In the genomic region with DNA sequence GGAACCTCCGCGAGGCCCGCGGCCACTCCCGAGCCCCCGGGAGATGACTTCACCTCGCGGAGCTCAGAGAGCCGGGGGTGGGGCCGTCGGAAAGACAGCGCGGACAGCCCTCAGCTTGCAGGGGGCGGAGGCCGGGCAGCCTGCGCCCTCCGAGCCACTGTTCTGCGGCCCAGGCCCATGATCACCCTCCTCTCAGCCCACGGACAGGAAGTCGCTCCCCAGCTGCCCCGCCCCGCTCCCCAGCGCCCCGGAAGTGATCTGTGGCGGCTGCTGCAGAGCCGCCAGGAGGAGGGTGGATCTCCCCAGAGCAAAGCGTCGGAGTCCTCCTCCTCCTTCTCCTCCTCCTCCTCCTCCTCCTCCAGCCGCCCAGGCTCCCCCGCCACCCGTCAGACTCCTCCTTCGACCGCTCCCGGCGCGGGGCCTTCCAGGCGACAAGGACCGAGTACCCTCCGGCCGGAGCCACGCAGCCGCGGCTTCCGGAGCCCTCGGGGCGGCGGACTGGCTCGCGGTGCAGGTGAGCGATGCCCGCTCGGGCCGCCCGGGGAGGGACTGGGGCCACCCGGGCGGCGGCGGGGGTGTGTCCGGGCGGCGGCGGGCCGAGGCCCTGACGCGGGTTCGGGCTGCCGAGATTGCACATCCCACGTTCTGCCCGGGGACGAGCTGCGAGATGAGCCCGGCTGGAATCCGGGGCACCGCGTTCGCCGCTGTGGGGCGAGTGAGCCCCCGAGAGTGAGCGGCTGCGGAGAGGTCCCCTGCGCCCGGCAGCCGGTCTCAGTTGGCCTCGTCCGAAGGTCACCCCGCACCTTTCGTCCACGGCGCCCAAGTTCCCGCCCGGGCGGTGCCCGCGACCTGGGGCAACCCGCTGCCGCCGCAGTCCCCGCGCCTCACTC, we compare ENCODE assay signal across 1 cellular context.
A peak's percentile ranks its signal among the peaks of the same experiment; 100 is the strongest.
TF ChIP-seq lines count a peak whose summit lies in the region.

A gene with protein sequence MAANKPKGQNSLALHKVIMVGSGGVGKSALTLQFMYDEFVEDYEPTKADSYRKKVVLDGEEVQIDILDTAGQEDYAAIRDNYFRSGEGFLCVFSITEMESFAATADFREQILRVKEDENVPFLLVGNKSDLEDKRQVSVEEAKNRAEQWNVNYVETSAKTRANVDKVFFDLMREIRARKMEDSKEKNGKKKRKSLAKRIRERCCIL (plus strand): TSS at position 261 of the 890 bp plus-strand sequence. CDS start 63,096 bp downstream, outside the sequence.

TF ChIP-seq in GM12878, 131 proteins besides CTCF, POLR2A, EP300 and RAD21 (continued from another document and continues in another):
- TF ChIP-seq HCFC1 (IDR thresholded peaks at IDR 0.05; ENCODE audit: low read length) (peak; percentile 59; the same call in 1 of the 2 replicates), IRF4 (IDR thresholded peaks at IDR 0.05; ENCODE audit: low read depth, low read length) (no peak), EED (IDR thresholded peaks at IDR 0.05; ENCODE audit: low read depth) (no peak; the same call in 1 of the 2 replicates), WRNIP1 (IDR thresholded peaks at IDR 0.05; ENCODE audit: borderline replicate concordance, low read depth, low read length) (no peak), NR2C1 (IDR thresholded peaks at IDR 0.05) (peak; percentile 98), BACH1 (IDR thresholded peaks at IDR 0.05; ENCODE audit: borderline replicate concordance) (peak; percentile 71), ZNF622 (IDR thresholded peaks at IDR 0.05) (no peak), KAT2A (conservative IDR thresholded peaks at IDR 0.05; ENCODE audit: control insufficient read depth, low read depth, low read length) (no peak), PAX5 (IDR thresholded peaks at IDR 0.05; ENCODE audit: borderline replicate concordance, low read depth, low read length) (no peak), TBL1XR1 (IDR thresholded peaks at IDR 0.05; ENCODE audit: low read depth, low read length) (peak; percentile 43; the same call in 1 of the 2 replicates), POLR2AphosphoS5 (IDR thresholded peaks at IDR 0.05; ENCODE audit: low read length) (peak; percentile 92), NFIC (IDR thresholded peaks at IDR 0.05; ENCODE audit: low read depth, low read length) (no peak), MYC (IDR thresholded peaks at IDR 0.05; ENCODE audit: insufficient read depth, insufficient read length, insufficient replicate concordance, low read length, severe bottlenecking) (no peak), SIX5 (IDR thresholded peaks at IDR 0.05; ENCODE audit: low read depth, low read length, severe bottlenecking) (peak; percentile 46), CBX5 (IDR thresholded peaks at IDR 0.05; ENCODE audit: low read depth) (no peak), TCF12 (IDR thresholded peaks at IDR 0.05; ENCODE audit: low read depth, low read length) (0 out of 2 replicates have a peak, but pooled peaks have one; percentile 56), MTA2 (IDR thresholded peaks at IDR 0.05; ENCODE audit: low read depth) (peak; percentile 81), SUPT20H (IDR thresholded peaks at IDR 0.05; ENCODE audit: borderline replicate concordance, control insufficient read depth, low read depth, low read length) (no peak), PML (IDR thresholded peaks at IDR 0.05; ENCODE audit: low read length) (peak; percentile 89)
- TF ChIP-seq, protein P1, sequence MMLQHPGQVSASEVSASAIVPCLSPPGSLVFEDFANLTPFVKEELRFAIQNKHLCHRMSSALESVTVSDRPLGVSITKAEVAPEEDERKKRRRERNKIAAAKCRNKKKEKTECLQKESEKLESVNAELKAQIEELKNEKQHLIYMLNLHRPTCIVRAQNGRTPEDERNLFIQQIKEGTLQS (IDR thresholded peaks at IDR 0.05; ENCODE audit: borderline replicate concordance, extremely low read depth, low read depth, low read length) = no peak
- TF ChIP-seq, protein P2, sequence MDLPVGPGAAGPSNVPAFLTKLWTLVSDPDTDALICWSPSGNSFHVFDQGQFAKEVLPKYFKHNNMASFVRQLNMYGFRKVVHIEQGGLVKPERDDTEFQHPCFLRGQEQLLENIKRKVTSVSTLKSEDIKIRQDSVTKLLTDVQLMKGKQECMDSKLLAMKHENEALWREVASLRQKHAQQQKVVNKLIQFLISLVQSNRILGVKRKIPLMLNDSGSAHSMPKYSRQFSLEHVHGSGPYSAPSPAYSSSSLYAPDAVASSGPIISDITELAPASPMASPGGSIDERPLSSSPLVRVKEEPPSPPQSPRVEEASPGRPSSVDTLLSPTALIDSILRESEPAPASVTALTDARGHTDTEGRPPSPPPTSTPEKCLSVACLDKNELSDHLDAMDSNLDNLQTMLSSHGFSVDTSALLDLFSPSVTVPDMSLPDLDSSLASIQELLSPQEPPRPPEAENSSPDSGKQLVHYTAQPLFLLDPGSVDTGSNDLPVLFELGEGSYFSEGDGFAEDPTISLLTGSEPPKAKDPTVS (IDR thresholded peaks at IDR 0.05; ENCODE audit: low read depth, low read length) = no peak
- TF ChIP-seq, protein P3, sequence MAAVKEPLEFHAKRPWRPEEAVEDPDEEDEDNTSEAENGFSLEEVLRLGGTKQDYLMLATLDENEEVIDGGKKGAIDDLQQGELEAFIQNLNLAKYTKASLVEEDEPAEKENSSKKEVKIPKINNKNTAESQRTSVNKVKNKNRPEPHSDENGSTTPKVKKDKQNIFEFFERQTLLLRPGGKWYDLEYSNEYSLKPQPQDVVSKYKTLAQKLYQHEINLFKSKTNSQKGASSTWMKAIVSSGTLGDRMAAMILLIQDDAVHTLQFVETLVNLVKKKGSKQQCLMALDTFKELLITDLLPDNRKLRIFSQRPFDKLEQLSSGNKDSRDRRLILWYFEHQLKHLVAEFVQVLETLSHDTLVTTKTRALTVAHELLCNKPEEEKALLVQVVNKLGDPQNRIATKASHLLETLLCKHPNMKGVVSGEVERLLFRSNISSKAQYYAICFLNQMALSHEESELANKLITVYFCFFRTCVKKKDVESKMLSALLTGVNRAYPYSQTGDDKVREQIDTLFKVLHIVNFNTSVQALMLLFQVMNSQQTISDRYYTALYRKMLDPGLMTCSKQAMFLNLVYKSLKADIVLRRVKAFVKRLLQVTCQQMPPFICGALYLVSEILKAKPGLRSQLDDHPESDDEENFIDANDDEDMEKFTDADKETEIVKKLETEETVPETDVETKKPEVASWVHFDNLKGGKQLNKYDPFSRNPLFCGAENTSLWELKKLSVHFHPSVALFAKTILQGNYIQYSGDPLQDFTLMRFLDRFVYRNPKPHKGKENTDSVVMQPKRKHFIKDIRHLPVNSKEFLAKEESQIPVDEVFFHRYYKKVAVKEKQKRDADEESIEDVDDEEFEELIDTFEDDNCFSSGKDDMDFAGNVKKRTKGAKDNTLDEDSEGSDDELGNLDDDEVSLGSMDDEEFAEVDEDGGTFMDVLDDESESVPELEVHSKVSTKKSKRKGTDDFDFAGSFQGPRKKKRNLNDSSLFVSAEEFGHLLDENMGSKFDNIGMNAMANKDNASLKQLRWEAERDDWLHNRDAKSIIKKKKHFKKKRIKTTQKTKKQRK (IDR thresholded peaks at IDR 0.05; ENCODE audit: low read depth, low read length) = no peak
- TF ChIP-seq, protein P4, sequence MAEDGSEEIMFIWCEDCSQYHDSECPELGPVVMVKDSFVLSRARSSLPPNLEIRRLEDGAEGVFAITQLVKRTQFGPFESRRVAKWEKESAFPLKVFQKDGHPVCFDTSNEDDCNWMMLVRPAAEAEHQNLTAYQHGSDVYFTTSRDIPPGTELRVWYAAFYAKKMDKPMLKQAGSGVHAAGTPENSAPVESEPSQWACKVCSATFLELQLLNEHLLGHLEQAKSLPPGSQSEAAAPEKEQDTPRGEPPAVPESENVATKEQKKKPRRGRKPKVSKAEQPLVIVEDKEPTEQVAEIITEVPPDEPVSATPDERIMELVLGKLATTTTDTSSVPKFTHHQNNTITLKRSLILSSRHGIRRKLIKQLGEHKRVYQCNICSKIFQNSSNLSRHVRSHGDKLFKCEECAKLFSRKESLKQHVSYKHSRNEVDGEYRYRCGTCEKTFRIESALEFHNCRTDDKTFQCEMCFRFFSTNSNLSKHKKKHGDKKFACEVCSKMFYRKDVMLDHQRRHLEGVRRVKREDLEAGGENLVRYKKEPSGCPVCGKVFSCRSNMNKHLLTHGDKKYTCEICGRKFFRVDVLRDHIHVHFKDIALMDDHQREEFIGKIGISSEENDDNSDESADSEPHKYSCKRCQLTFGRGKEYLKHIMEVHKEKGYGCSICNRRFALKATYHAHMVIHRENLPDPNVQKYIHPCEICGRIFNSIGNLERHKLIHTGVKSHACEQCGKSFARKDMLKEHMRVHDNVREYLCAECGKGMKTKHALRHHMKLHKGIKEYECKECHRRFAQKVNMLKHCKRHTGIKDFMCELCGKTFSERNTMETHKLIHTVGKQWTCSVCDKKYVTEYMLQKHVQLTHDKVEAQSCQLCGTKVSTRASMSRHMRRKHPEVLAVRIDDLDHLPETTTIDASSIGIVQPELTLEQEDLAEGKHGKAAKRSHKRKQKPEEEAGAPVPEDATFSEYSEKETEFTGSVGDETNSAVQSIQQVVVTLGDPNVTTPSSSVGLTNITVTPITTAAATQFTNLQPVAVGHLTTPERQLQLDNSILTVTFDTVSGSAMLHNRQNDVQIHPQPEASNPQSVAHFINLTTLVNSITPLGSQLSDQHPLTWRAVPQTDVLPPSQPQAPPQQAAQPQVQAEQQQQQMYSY (CRISPR knock-in tag; IDR thresholded peaks at IDR 0.05) = no peak
- TF ChIP-seq, protein P5, sequence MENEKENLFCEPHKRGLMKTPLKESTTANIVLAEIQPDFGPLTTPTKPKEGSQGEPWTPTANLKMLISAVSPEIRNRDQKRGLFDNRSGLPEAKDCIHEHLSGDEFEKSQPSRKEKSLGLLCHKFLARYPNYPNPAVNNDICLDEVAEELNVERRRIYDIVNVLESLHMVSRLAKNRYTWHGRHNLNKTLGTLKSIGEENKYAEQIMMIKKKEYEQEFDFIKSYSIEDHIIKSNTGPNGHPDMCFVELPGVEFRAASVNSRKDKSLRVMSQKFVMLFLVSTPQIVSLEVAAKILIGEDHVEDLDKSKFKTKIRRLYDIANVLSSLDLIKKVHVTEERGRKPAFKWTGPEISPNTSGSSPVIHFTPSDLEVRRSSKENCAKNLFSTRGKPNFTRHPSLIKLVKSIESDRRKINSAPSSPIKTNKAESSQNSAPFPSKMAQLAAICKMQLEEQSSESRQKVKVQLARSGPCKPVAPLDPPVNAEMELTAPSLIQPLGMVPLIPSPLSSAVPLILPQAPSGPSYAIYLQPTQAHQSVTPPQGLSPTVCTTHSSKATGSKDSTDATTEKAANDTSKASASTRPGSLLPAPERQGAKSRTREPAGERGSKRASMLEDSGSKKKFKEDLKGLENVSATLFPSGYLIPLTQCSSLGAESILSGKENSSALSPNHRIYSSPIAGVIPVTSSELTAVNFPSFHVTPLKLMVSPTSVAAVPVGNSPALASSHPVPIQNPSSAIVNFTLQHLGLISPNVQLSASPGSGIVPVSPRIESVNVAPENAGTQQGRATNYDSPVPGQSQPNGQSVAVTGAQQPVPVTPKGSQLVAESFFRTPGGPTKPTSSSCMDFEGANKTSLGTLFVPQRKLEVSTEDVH (IDR thresholded peaks at IDR 0.05; ENCODE audit: low read depth, partially characterized antibody) = no peak
- TF ChIP-seq, protein P6, sequence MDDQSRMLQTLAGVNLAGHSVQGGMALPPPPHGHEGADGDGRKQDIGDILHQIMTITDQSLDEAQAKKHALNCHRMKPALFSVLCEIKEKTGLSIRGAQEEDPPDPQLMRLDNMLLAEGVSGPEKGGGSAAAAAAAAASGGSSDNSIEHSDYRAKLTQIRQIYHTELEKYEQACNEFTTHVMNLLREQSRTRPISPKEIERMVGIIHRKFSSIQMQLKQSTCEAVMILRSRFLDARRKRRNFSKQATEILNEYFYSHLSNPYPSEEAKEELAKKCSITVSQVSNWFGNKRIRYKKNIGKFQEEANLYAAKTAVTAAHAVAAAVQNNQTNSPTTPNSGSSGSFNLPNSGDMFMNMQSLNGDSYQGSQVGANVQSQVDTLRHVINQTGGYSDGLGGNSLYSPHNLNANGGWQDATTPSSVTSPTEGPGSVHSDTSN (IDR thresholded peaks at IDR 0.05; ENCODE audit: insufficient replicate concordance, low read depth, low read length) = no peak
- TF ChIP-seq, protein P7, sequence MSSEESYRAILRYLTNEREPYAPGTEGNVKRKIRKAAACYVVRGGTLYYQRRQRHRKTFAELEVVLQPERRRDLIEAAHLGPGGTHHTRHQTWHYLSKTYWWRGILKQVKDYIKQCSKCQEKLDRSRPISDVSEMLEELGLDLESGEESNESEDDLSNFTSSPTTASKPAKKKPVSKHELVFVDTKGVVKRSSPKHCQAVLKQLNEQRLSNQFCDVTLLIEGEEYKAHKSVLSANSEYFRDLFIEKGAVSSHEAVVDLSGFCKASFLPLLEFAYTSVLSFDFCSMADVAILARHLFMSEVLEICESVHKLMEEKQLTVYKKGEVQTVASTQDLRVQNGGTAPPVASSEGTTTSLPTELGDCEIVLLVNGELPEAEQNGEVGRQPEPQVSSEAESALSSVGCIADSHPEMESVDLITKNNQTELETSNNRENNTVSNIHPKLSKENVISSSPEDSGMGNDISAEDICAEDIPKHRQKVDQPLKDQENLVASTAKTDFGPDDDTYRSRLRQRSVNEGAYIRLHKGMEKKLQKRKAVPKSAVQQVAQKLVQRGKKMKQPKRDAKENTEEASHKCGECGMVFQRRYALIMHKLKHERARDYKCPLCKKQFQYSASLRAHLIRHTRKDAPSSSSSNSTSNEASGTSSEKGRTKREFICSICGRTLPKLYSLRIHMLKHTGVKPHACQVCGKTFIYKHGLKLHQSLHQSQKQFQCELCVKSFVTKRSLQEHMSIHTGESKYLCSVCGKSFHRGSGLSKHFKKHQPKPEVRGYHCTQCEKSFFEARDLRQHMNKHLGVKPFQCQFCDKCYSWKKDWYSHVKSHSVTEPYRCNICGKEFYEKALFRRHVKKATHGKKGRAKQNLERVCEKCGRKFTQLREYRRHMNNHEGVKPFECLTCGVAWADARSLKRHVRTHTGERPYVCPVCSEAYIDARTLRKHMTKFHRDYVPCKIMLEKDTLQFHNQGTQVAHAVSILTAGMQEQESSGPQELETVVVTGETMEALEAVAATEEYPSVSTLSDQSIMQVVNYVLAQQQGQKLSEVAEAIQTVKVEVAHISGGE (CRISPR knock-in tag; IDR thresholded peaks at IDR 0.05) = peak; percentile 52; the same call in 1 of the 2 replicates
- TF ChIP-seq, protein P8, sequence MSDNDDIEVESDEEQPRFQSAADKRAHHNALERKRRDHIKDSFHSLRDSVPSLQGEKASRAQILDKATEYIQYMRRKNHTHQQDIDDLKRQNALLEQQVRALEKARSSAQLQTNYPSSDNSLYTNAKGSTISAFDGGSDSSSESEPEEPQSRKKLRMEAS (IDR thresholded peaks at IDR 0.05; ENCODE audit: low read depth, low read length) = peak; percentile 8; the same call in 1 of the 2 replicates
- TF ChIP-seq, protein P9, sequence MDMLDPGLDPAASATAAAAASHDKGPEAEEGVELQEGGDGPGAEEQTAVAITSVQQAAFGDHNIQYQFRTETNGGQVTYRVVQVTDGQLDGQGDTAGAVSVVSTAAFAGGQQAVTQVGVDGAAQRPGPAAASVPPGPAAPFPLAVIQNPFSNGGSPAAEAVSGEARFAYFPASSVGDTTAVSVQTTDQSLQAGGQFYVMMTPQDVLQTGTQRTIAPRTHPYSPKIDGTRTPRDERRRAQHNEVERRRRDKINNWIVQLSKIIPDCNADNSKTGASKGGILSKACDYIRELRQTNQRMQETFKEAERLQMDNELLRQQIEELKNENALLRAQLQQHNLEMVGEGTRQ (IDR thresholded peaks at IDR 0.05; ENCODE audit: borderline replicate concordance, low read depth, low read length) = no peak
- TF ChIP-seq, protein P10, sequence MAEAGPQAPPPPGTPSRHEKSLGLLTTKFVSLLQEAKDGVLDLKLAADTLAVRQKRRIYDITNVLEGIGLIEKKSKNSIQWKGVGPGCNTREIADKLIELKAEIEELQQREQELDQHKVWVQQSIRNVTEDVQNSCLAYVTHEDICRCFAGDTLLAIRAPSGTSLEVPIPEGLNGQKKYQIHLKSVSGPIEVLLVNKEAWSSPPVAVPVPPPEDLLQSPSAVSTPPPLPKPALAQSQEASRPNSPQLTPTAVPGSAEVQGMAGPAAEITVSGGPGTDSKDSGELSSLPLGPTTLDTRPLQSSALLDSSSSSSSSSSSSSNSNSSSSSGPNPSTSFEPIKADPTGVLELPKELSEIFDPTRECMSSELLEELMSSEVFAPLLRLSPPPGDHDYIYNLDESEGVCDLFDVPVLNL (IDR thresholded peaks at IDR 0.05; ENCODE audit: low read depth, low read length) = no peak
